22 cellular contexts compared by ENCODE assay signal in the genomic region with DNA sequence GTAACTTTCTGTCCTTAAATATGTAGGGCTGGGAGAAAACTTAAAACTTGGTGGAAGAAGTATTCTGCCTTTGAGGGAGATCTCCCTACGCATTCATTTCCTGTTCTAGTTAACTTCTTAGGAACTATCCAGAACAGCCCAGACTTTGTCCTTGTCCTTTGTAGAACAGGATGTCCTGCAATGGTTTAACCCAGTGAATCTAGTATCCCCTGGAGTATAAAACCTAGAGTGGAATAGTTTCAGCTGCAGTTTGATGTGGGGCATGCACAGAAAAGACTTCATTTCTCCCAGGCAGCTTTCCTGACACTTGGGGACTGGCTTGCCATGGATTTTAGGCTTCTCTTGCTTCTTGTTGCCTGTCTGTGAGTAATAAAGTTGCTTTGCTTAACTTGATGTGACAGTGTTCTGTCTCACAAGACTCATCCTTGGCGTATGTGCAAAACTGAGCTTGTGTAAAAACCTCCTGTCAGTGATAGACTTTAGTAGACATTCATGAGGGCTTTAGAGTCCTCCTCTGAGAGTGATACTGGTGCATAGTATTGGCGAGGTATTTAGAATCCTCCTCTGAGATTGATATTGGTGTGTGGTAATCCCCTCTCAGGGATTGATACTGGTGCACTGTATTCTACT. TPM values are rescaled to one million over a fixed set of nuclear protein-coding genes. Genes with fewer than 3 reads are reported as not detected.
A peak's percentile ranks its signal among the peaks of the same experiment; 100 is the strongest.
DNase-seq lines count a peak whose midpoint lies in the region; ATAC-seq and TF ChIP-seq lines count a peak whose summit lies in the region.
"Had no signal": no experiment of that assay in that cellular context is flagged by ENCODE, and none has a peak within 500 bp of the region (broad histone marks: within the 10 kb centered on the region; RNA-seq: fewer than 3 reads in every experiment).

No MANE protein-coding gene starts in this region.

- ATAC-seq in Panc1 = no peak
- ATAC-seq in lower lobe of right lung = no peak
- no peak for ATAC-seq in GM21619 (IDR thresholded peaks at IDR 0.05; ENCODE audit: unreplicated experiment)
- no peak for ATAC-seq in HG02973 (IDR thresholded peaks at IDR 0.05; ENCODE audit: unreplicated experiment)

- H3K9me3 Mint-ChIP-seq in activated T-helper 1 cell treated with anti-CD3 and anti-CD28 coated beads, Interleukin-12 subunit alpha, Interleukin-12 subunit beta, Interleukin-2, Interleukin-4 antibody, amounts not matched to agents 30 ng/mL and 10 ng/mL and 1 ng/mL, durations not matched to agents 14 hours and 24 hours and 36 hours = no peaks in the 10 kb centered on the region
- H3K9me3 Mint-ChIP-seq: naive B cell had no signal

- H3K4me1 Mint-ChIP-seq in activated T-helper 1 cell treated with anti-CD3 and anti-CD28 coated beads, Interleukin-12 subunit alpha, Interleukin-12 subunit beta, Interleukin-2, Interleukin-4 antibody, amounts not matched to agents 30 ng/mL and 10 ng/mL and 1 ng/mL, durations not matched to agents 14 hours and 24 hours and 36 hours (ENCODE audit: low read depth) = no peaks in the 10 kb centered on the region
- H3K4me1 Mint-ChIP-seq: CD14-positive monocyte had no signal

- no peaks in the 10 kb centered on the region for H3K36me3 Mint-ChIP-seq in activated T-helper 1 cell treated with anti-CD3 and anti-CD28 coated beads, Interleukin-12 subunit alpha, Interleukin-12 subunit beta, Interleukin-2, Interleukin-4 antibody, amounts not matched to agents 30 ng/mL and 10 ng/mL and 1 ng/mL, durations not matched to agents 14 hours and 24 hours and 36 hours (ENCODE audit: low read depth)
- H3K36me3 Mint-ChIP-seq: activated naive CD8-positive, alpha-beta T cell; CD14-positive monocyte; naive B cell had no signal

- POLR2A ChIA-PET in Panc1 (lab: Charles Lee) = interaction anchor here (0.6 kb wide), 1 partner anchor 26 kb away, joined by 11 read pairs; no protein-coding TSS in a partner anchor

- H3K27ac ChIP-seq in Panc1 (ENCODE audit: low read length) = 0 out of 2 replicates have a peak overlapping the region, but pooled peaks have one; percentile 5
- peak overlapping the region; percentile 16 for H3K27ac ChIP-seq in lower lobe of right lung
- no peak overlapping the region for H3K27ac ChIP-seq in smooth muscle cell (ENCODE audit: low read depth)
- H3K27ac ChIP-seq: KMS-11, vagina had no signal

- H3K36me3 ChIP-seq in Panc1 (ENCODE audit: control insufficient read depth, insufficient read depth, low read length) (no peaks in the 10 kb centered on the region), lower lobe of right lung (no peaks in the 10 kb centered on the region), smooth muscle cell (ENCODE audit: low read depth) (no peaks in the 10 kb centered on the region)
- H3K36me3 ChIP-seq: vagina had no signal

- H3K79me2 ChIP-seq in smooth muscle cell (ENCODE audit: low read depth) = peaks cover 85% of the 10 kb centered on the region

- in situ Hi-C loops in Panc1 (cut with HindIII; ENCODE audit: low pct_unique_long_range_greater_than_20kb, low sequenced_read_pairs) = no loop called here

- H3K4me3 Mint-ChIP-seq in activated T-helper 1 cell treated with anti-CD3 and anti-CD28 coated beads, Interleukin-12 subunit alpha, Interleukin-12 subunit beta, Interleukin-2, Interleukin-4 antibody, amounts not matched to agents 30 ng/mL and 10 ng/mL and 1 ng/mL, durations not matched to agents 14 hours and 24 hours and 36 hours = no peak overlapping the region
- H3K4me3 Mint-ChIP-seq: activated naive CD8-positive, alpha-beta T cell; CD14-positive monocyte; naive B cell had no signal

- peaks cover 1% of the 10 kb centered on the region for H3K27me3 Mint-ChIP-seq in activated T-helper 1 cell treated with anti-CD3 and anti-CD28 coated beads, Interleukin-12 subunit alpha, Interleukin-12 subunit beta, Interleukin-2, Interleukin-4 antibody, amounts not matched to agents 30 ng/mL and 10 ng/mL and 1 ng/mL, durations not matched to agents 14 hours and 24 hours and 36 hours (ENCODE audit: insufficient read depth)
- H3K27me3 Mint-ChIP-seq: activated naive CD8-positive, alpha-beta T cell; naive B cell had no signal

- TF ChIP-seq CTCF in Panc1 (IDR thresholded peaks at IDR 0.05) (no peak), fibroblast of villous mesenchyme (IDR thresholded peaks at IDR 0.05; ENCODE audit: insufficient read depth, low read depth, low read length) (no peak), lower lobe of right lung (IDR thresholded peaks at IDR 0.05) (no peak), smooth muscle cell (IDR thresholded peaks at IDR 0.05; ENCODE audit: borderline replicate concordance, insufficient read depth, poor library complexity, severe bottlenecking) (no peak)

- peak overlapping the region; percentile 8 for H3K4me2 ChIP-seq in smooth muscle cell
- H3K4me2 ChIP-seq: KMS-11 had no signal

- no peak overlapping the region for H3K27ac Mint-ChIP-seq in activated T-helper 1 cell treated with anti-CD3 and anti-CD28 coated beads, Interleukin-12 subunit alpha, Interleukin-12 subunit beta, Interleukin-2, Interleukin-4 antibody, amounts not matched to agents 30 ng/mL and 10 ng/mL and 1 ng/mL, durations not matched to agents 14 hours and 24 hours and 36 hours
- H3K27ac Mint-ChIP-seq: activated naive CD8-positive, alpha-beta T cell; CD14-positive monocyte; naive B cell had no signal

- H3F3A ChIP-seq in smooth muscle cell (ENCODE audit: low read depth) = peaks cover 4% of the 10 kb centered on the region

- H3K4me3 ChIP-seq in Panc1 (ENCODE audit: low read depth in 2 of 2, low read length in 2 of 2) (no peak overlapping the region), fibroblast of villous mesenchyme (ENCODE audit: low read depth, low read length) (no peak overlapping the region), lower lobe of right lung (no peak overlapping the region), smooth muscle cell (no peak overlapping the region)
- H3K4me3 ChIP-seq: vagina had no signal

- 77% methylated on average over 3 of the region's 3 CpGs for WGBS in smooth muscle cell (ENCODE audit: low lambda C conversion rate)

- H2AFZ ChIP-seq in smooth muscle cell (ENCODE audit: low read depth) = no peak overlapping the region

- intact Hi-C loops in Panc1 (cut with micrococcal nuclease; ENCODE audit: unreplicated experiment) (no loop called here), lower lobe of right lung (cut with DNase I) (no loop called here)
- intact Hi-C loops in activated T-helper 1 cell treated with anti-CD3 and anti-CD28 coated beads, Interleukin-12 subunit alpha, Interleukin-12 subunit beta, Interleukin-2, Interleukin-4 antibody, amounts not matched to agents 30 ng/mL and 10 ng/mL and 1 ng/mL, durations not matched to agents 14 hours and 24 hours and 36 hours (cut with micrococcal nuclease) = no loop called here

- BruUV-seq in Panc1 (replicated peaks; lab: Mats Ljungman, UMichigan) = no TSS peak

- no peaks in the 10 kb centered on the region for H3K27me3 ChIP-seq in Panc1 (ENCODE audit: control insufficient read depth, insufficient read depth, low read length)
- no peaks in the 10 kb centered on the region for H3K27me3 ChIP-seq in lower lobe of right lung (ENCODE audit: low read depth)
- H3K27me3 ChIP-seq in smooth muscle cell (ENCODE audit: low read depth) = no peaks in the 10 kb centered on the region
- H3K27me3 ChIP-seq: vagina had no signal

- CTCF ChIA-PET in Panc1 (lab: Charles Lee) = no interaction called here

- no peak overlapping the region for H3K9ac ChIP-seq in smooth muscle cell (ENCODE audit: low read depth)
- H3K9ac ChIP-seq: KMS-11 had no signal

- peaks cover 8% of the 10 kb centered on the region for H4K20me1 ChIP-seq in smooth muscle cell (ENCODE audit: low read depth)

- H3K4me1 ChIP-seq in Panc1 (ENCODE audit: control insufficient read depth, insufficient read depth, low read length) (peaks cover 16% of the 10 kb centered on the region), lower lobe of right lung (peaks cover 12% of the 10 kb centered on the region), smooth muscle cell (ENCODE audit: low read depth) (peaks cover 17% of the 10 kb centered on the region)

- no peaks in the 10 kb centered on the region for H3K9me3 ChIP-seq in Panc1 (ENCODE audit: control insufficient read depth, insufficient read depth, low read depth, low read length)
- no peaks in the 10 kb centered on the region for H3K9me3 ChIP-seq in lower lobe of right lung
- no peaks in the 10 kb centered on the region for H3K9me3 ChIP-seq in smooth muscle cell (replicated peaks; ENCODE audit: low read depth)
- H3K9me3 ChIP-seq: vagina had no signal

- DNase-seq in Panc1 (ENCODE audit: low read depth, low spot score) = no peak
- peak; percentile 26 for DNase-seq in fibroblast of villous mesenchyme (ENCODE audit: low read depth)
- DNase-seq in lower lobe of right lung = no peak
- no peak for DNase-seq in smooth muscle cell (lab: John Stamatoyannopoulos, UW; ENCODE audit: unreplicated experiment)
- no peak for DNase-seq in amygdala (lab: John Stamatoyannopoulos, UW)
- DNase-seq in activated T-helper 1 cell treated with anti-CD3 and anti-CD28 coated beads, Interleukin-12 subunit alpha, Interleukin-12 subunit beta, Interleukin-2, Interleukin-4 antibody, amounts not matched to agents 30 ng/mL and 10 ng/mL and 1 ng/mL, durations not matched to agents 14 hours and 24 hours and 36 hours (ENCODE audit: low spot score) = no peak
- DNase-seq: activated CD4-positive, alpha-beta T cell treated with anti-CD3 and anti-CD28 coated beads, Interleukin-2, amount 50 U/mL, for 48 hours; aorta; Calu3; DMS79 treated with DMSO at 0.1 percent for 48 hours; GF-D8; naive B cell; NCI-H1436; NCI-H774; stimulated activated naive CD4-positive, alpha-beta T cell treated with Interleukin-2 at 50 U/mL for 16 hours; T-helper 1 cell had no signal

RNA-seq across cellular contexts. Expression of a gene that starts 28.2 kb away (rescaled TPM):
- 7.1 TPM for total RNA-seq in Panc1 (2021; ENCODE audit: unreplicated experiment)
- polyA plus RNA-seq in Panc1 (2012; ENCODE audit: insufficient read length) = 4.4 TPM
- 13.9 and 16.8 TPM in 2 replicates for total RNA-seq in fibroblast of villous mesenchyme
- 16.3 TPM for total RNA-seq in lower lobe of right lung
- total RNA-seq in smooth muscle cell = 49.3 and 53.4 TPM in 2 replicates
- 12.2 and 12.7 TPM in 2 replicates for polyA plus RNA-seq in smooth muscle cell
- total RNA-seq in activated T-helper 1 cell treated with anti-CD3 and anti-CD28 coated beads, Interleukin-12 subunit alpha, Interleukin-12 subunit beta, Interleukin-2, Interleukin-4 antibody, amounts not matched to agents 30 ng/mL and 10 ng/mL and 1 ng/mL, durations not matched to agents 14 hours and 24 hours and 36 hours = 0.10 and 0.24 TPM in 2 replicates
- polyA plus RNA-seq: CD14-positive monocyte had no signal
